In genomic region chr3:50605901-50606326, GRCh38 we compare ENCODE assay signal across 9 cellular contexts. TPM values are rescaled to one million over a fixed set of nuclear protein-coding genes. Genes with fewer than 3 reads are reported as not detected.
DNase-seq lines count a peak whose midpoint lies in the region; ATAC-seq and TF ChIP-seq lines count a peak whose summit lies in the region.
"Had no signal": no experiment of that assay in that cellular context is flagged by ENCODE, and none has a peak within 500 bp of the region (broad histone marks: within the 10 kb centered on the region; RNA-seq: fewer than 3 reads in every experiment).

No MANE protein-coding gene starts in this region.

- peaks cover 93% of the 10 kb centered on the region for H3K36me3 Mint-ChIP-seq in activated naive CD4-positive, alpha-beta T cell treated with anti-CD3 and anti-CD28 coated beads, Interleukin-2, amount 10 ng/mL, durations not matched to agents 7 days and 5 days
- H3K36me3 Mint-ChIP-seq in activated CD8-positive, alpha-beta memory T cell treated with anti-CD3 and anti-CD28 coated beads, Interleukin-2, amount 10 ng/mL, durations not matched to agents 7 days and 5 days, result peaks cover 79% of the 10 kb centered on the region

- peaks cover 3 to 78% (median 38%) of the 10 kb centered on the region in 4 donors for H3K4me1 ChIP-seq in right lobe of liver
- H3K4me1 ChIP-seq in tibial artery, result peaks cover 6 to 98% (median 50%) of the 10 kb centered on the region in 4 donors

- intact Hi-C loops in right lobe of liver (cut with DNase I), result no loop called here
- intact Hi-C loops in tibial artery (cut with DNase I; ENCODE audit: low total_unique reads), result no loop called here

- H3K36me3 ChIP-seq in right lobe of liver (peaks cover 0 to 20% (median 6%) of the 10 kb centered on the region in 4 donors), tibial artery (peaks cover 0 to 37% (median 17%) of the 10 kb centered on the region in 3 donors)

- H3K9me3 Mint-ChIP-seq in activated naive CD4-positive, alpha-beta T cell treated with anti-CD3 and anti-CD28 coated beads, Interleukin-2, amount 10 ng/mL, durations not matched to agents 7 days and 5 days, result no peaks in the 10 kb centered on the region
- H3K9me3 Mint-ChIP-seq in activated CD8-positive, alpha-beta memory T cell treated with anti-CD3 and anti-CD28 coated beads, Interleukin-2, amount 10 ng/mL, durations not matched to agents 7 days and 5 days (ENCODE audit: low read depth), result no peaks in the 10 kb centered on the region

- peak overlapping the region; percentile 99 for H3K27ac Mint-ChIP-seq in activated naive CD4-positive, alpha-beta T cell treated with anti-CD3 and anti-CD28 coated beads, Interleukin-2, amount 10 ng/mL, durations not matched to agents 7 days and 5 days
- H3K27ac Mint-ChIP-seq in activated CD8-positive, alpha-beta memory T cell treated with anti-CD3 and anti-CD28 coated beads, Interleukin-2, amount 10 ng/mL, durations not matched to agents 7 days and 5 days, result peak overlapping the region; percentile 100

- no peaks in the 10 kb centered on the region for H3K9me3 ChIP-seq in right lobe of liver
- no peaks in the 10 kb centered on the region for H3K9me3 ChIP-seq in tibial artery
- H3K9me3 ChIP-seq: ascending aorta had no signal

- H3K4me1 Mint-ChIP-seq in activated naive CD4-positive, alpha-beta T cell treated with anti-CD3 and anti-CD28 coated beads, Interleukin-2, amount 10 ng/mL, durations not matched to agents 7 days and 5 days, result peaks cover 53% of the 10 kb centered on the region
- peaks cover 54% of the 10 kb centered on the region for H3K4me1 Mint-ChIP-seq in activated CD8-positive, alpha-beta memory T cell treated with anti-CD3 and anti-CD28 coated beads, Interleukin-2, amount 10 ng/mL, durations not matched to agents 7 days and 5 days

- CTCF ChIA-PET in activated naive CD4-positive, alpha-beta T cell treated with anti-CD3 and anti-CD28 coated beads, Interleukin-2, amount 10 ng/mL, durations not matched to agents 7 days and 5 days (lab: Charles Lee), result interaction anchor here (17.5 to 25.1 kb wide), 2 partner anchors 16 to 32 kb away, joined by 257 to 753 read pairs; partner anchors contain the start of genes C3orf18 and HEMK1
- CTCF ChIA-PET in activated CD8-positive, alpha-beta memory T cell treated with anti-CD3 and anti-CD28 coated beads, Interleukin-2, amount 10 ng/mL, durations not matched to agents 7 days and 5 days (lab: Charles Lee), result interaction anchor here (0.6 to 25.1 kb wide), 5 partner anchors 9 to 268 kb away, joined by 3 to 859 read pairs (median 143); partner anchors contain the start of genes C3orf18, CISH, HEMK1 and MAPKAPK3

- peaks cover 16% of the 10 kb centered on the region for H3K27me3 Mint-ChIP-seq in activated naive CD4-positive, alpha-beta T cell treated with anti-CD3 and anti-CD28 coated beads, Interleukin-2, amount 10 ng/mL, durations not matched to agents 7 days and 5 days
- H3K27me3 Mint-ChIP-seq in activated CD8-positive, alpha-beta memory T cell treated with anti-CD3 and anti-CD28 coated beads, Interleukin-2, amount 10 ng/mL, durations not matched to agents 7 days and 5 days, result no peaks in the 10 kb centered on the region

- ATAC-seq in activated CD8-positive, alpha-beta memory T cell treated with anti-CD3 and anti-CD28 coated beads, Interleukin-2, amount 10 ng/mL, durations not matched to agents 7 days and 5 days, result no peak
- ATAC-seq in right lobe of liver, result peak; percentile 22 to 60 (median 48)
- ATAC-seq in HG03108 (IDR thresholded peaks at IDR 0.05; ENCODE audit: unreplicated experiment), result no peak

- TF ChIP-seq POLR2A in right lobe of liver (IDR thresholded peaks at IDR 0.05), result peak; percentile 29

- H3K27me3 ChIP-seq in right lobe of liver, result no peaks in the 10 kb centered on the region
- H3K27me3 ChIP-seq in tibial artery, result no peaks in the 10 kb centered on the region
- H3K27me3 ChIP-seq: ascending aorta had no signal

- DNase-seq in activated naive CD4-positive, alpha-beta T cell treated with anti-CD3 and anti-CD28 coated beads, Interleukin-2, amount 10 ng/mL, durations not matched to agents 7 days and 5 days, result peak; percentile 36
- no peak for DNase-seq in activated naive CD4-positive, alpha-beta T cell treated with anti-CD3 and anti-CD28 coated beads, Interleukin-2, amount 50 U/mL, for 16 hours
- DNase-seq in activated CD8-positive, alpha-beta memory T cell treated with anti-CD3 and anti-CD28 coated beads, Interleukin-2, amount 10 ng/mL, durations not matched to agents 7 days and 5 days, result no peak
- DNase-seq in right lobe of liver (peak; percentile 74 to 89 (median 87)), tibial artery (no peak), Ammon's horn (ENCODE audit: low spot score) (no peak)
- no peak for DNase-seq in stimulated activated CD4-positive, alpha-beta T cell treated with anti-CD3 and anti-CD28 coated beads, Interleukin-1b, Interleukin-23, amount 100 ng/mL, for 48 hours

- H3K4me3 ChIP-seq in right lobe of liver, result peak overlapping the region in 2 of 3 donors; percentile 14 to 21
- H3K4me3 ChIP-seq in tibial artery, result no peak overlapping the region
- H3K4me3 ChIP-seq: ascending aorta had no signal

- H3K4me3 Mint-ChIP-seq in activated naive CD4-positive, alpha-beta T cell treated with anti-CD3 and anti-CD28 coated beads, Interleukin-2, amount 10 ng/mL, durations not matched to agents 7 days and 5 days, result peak overlapping the region; percentile 98
- peak overlapping the region; percentile 89 for H3K4me3 Mint-ChIP-seq in activated CD8-positive, alpha-beta memory T cell treated with anti-CD3 and anti-CD28 coated beads, Interleukin-2, amount 10 ng/mL, durations not matched to agents 7 days and 5 days

- TF ChIP-seq CTCF in right lobe of liver (IDR thresholded peaks at IDR 0.05) (no peak), tibial artery (IDR thresholded peaks at IDR 0.05) (no peak)

- 34% methylated on average over 4 of the region's 5 CpGs for WGBS in right lobe of liver (ENCODE audit: insufficient coverage, low coverage, low lambda C conversion rate, missing lambda C conversion rate)

- H3K27ac ChIP-seq in right lobe of liver (peak overlapping the region; percentile 77 to 97 (median 84)), tibial artery (peak overlapping the region; percentile 19 to 84)

RNA-seq across cellular contexts. Expression of gene CISH, which starts 5.7 kb away (rescaled TPM):
- 100 to 1,000 TPM; 266 to 369 TPM for total RNA-seq in activated CD8-positive, alpha-beta memory T cell treated with anti-CD3 and anti-CD28 coated beads, Interleukin-2, amount 10 ng/mL, durations not matched to agents 7 days and 5 days
- 10 to 100 TPM in 4 of 6 experiments, 1 to 10 TPM in 2; 5.3 to 28.1 (median 17.8) TPM for total RNA-seq in right lobe of liver

RNA-seq across cellular contexts. Expression of gene MAPKAPK3, which starts 11.0 kb away (rescaled TPM):
- total RNA-seq in activated CD8-positive, alpha-beta memory T cell treated with anti-CD3 and anti-CD28 coated beads, Interleukin-2, amount 10 ng/mL, durations not matched to agents 7 days and 5 days, result 100 to 1,000 TPM; 156 to 175 TPM
- 10 to 100 TPM; 16.6 to 21.4 (median 18.6) TPM for total RNA-seq in right lobe of liver

RNA-seq across cellular contexts. Expression of gene HEMK1, which starts 36.6 kb away (rescaled TPM):
- total RNA-seq in activated CD8-positive, alpha-beta memory T cell treated with anti-CD3 and anti-CD28 coated beads, Interleukin-2, amount 10 ng/mL, durations not matched to agents 7 days and 5 days, result 10 to 100 TPM; 49.9 to 61.3 TPM
- total RNA-seq in right lobe of liver, result 10 to 100 TPM; 10.5 to 19.4 (median 14.0) TPM

RNA-seq across cellular contexts. Expression of gene C3orf18, which starts 38.4 kb away (rescaled TPM):
- 10 to 100 TPM; 15.6 to 17.8 TPM for total RNA-seq in activated CD8-positive, alpha-beta memory T cell treated with anti-CD3 and anti-CD28 coated beads, Interleukin-2, amount 10 ng/mL, durations not matched to agents 7 days and 5 days
- 1 to 10 TPM; 2.0 to 7.8 (median 2.8) TPM for total RNA-seq in right lobe of liver

Comparison
In these comparisons a context has a peak if more than half of its experiments do, and no peak if none do; other contexts are left out.
1. DNase-seq: peak in activated naive CD4-positive, alpha-beta T cell treated with anti-CD3 and anti-CD28 coated beads, Interleukin-2, amount 10 ng/mL, durations not matched to agents 7 days and 5 days (single experiment) and right lobe of liver (3 of 3); none in activated naive CD4-positive, alpha-beta T cell treated with anti-CD3 and anti-CD28 coated beads, Interleukin-2, amount 50 U/mL, for 16 hours (single experiment), activated CD8-positive, alpha-beta memory T cell treated with anti-CD3 and anti-CD28 coated beads, Interleukin-2, amount 10 ng/mL, durations not matched to agents 7 days and 5 days (single experiment), tibial artery (0 of 2), Ammon's horn (single experiment) and stimulated activated CD4-positive, alpha-beta T cell treated with anti-CD3 and anti-CD28 coated beads, Interleukin-1b, Interleukin-23, amount 100 ng/mL, for 48 hours (single experiment).
2. ATAC-seq: peak in right lobe of liver (4 of 4); none in activated CD8-positive, alpha-beta memory T cell treated with anti-CD3 and anti-CD28 coated beads, Interleukin-2, amount 10 ng/mL, durations not matched to agents 7 days and 5 days (single experiment) and HG03108 (single experiment).
3. H3K4me3 ChIP-seq: peak in right lobe of liver (2 of 3); none in tibial artery (0 of 2).
4. RNA of gene CISH, which starts 5.7 kb away (total RNA-seq): 266 to 369 TPM in activated CD8-positive, alpha-beta memory T cell treated with anti-CD3 and anti-CD28 coated beads, Interleukin-2, amount 10 ng/mL, durations not matched to agents 7 days and 5 days; 5.3 to 28.1 TPM in right lobe of liver; every median in the first group is over 4 times any median in the second.
5. RNA of gene MAPKAPK3, which starts 11.0 kb away (total RNA-seq): 156 to 175 TPM in activated CD8-positive, alpha-beta memory T cell treated with anti-CD3 and anti-CD28 coated beads, Interleukin-2, amount 10 ng/mL, durations not matched to agents 7 days and 5 days; 16.6 to 21.4 TPM in right lobe of liver; every median in the first group is over 4 times any median in the second.